ENCODE assay signal across 8 cellular contexts in genomic region chr15:50353251-50353998, GRCh38. TPM values are rescaled to one million over a fixed set of nuclear protein-coding genes. Genes with fewer than 3 reads are reported as not detected.
DNase-seq lines count a peak whose midpoint lies in the region; ATAC-seq and TF ChIP-seq lines count a peak whose summit lies in the region.

No MANE protein-coding gene starts in this region.

- H3K36me3 ChIP-seq in PC-9 (ENCODE audit: low read depth) (peaks cover 16% of the 10 kb centered on the region), colonic mucosa (no peaks in the 10 kb centered on the region), mesenchymal stem cell (ENCODE audit: control insufficient read depth in 1 of 2, insufficient read depth in 2 of 2, low read depth in 1 of 2, low read length in 2 of 2) (peaks cover 0 to 14% of the 10 kb centered on the region in 2 experiments), uterus (no peaks in the 10 kb centered on the region)

- peaks cover 3% of the 10 kb centered on the region for H3K79me1 ChIP-seq in mesenchymal stem cell (replicated peaks; ENCODE audit: low read length, poor library complexity, severe bottlenecking)

- H3K9me2 ChIP-seq in PC-9 (ENCODE audit: insufficient read depth): no peaks in the 10 kb centered on the region

- BruUV-seq in PC-9 (replicated peaks; lab: Mats Ljungman, UMichigan): TSS peak; percentile 32

- TF ChIP-seq POLR2A in uterus (IDR thresholded peaks at IDR 0.05): no peak

- H3K14ac ChIP-seq in mesenchymal stem cell (ENCODE audit: low read length in 2 of 2): no peak overlapping the region

- POLR2A ChIA-PET in AG04449 (lab: Yijun Ruan, JAX) (interaction anchor here (0.6 to 1.3 kb wide), 5 partner anchors 10 to 557 kb away, joined by 3 read pairs; partner anchors contain the start of gene USP8), PC-9 (lab: Charles Lee; ENCODE audit: unreplicated experiment) (interaction anchor here (0.7 to 2.0 kb wide), 2 partner anchors 37 to 71 kb away, joined by 6 to 15 read pairs; partner anchors contain the start of gene USP8)

- H3K4me2 ChIP-seq in PC-9 (peak overlapping the region; percentile 100), mesenchymal stem cell (ENCODE audit: low read length, poor library complexity, severe bottlenecking) (peak overlapping the region; percentile 65)

- no peaks in the 10 kb centered on the region for H3K27me3 ChIP-seq in PC-9 (ENCODE audit: insufficient read depth, low read depth)
- no peaks in the 10 kb centered on the region for H3K27me3 ChIP-seq in colonic mucosa
- H3K27me3 ChIP-seq in mesenchymal stem cell (ENCODE audit: control insufficient read depth in 1 of 2, insufficient read depth in 1 of 2, low read length in 2 of 2): no peaks in the 10 kb centered on the region
- no peaks in the 10 kb centered on the region for H3K27me3 ChIP-seq in uterus

- ATAC-seq in GM21619 (IDR thresholded peaks at IDR 0.05; ENCODE audit: unreplicated experiment) (peak; percentile 14), GM19324 (IDR thresholded peaks at IDR 0.05; ENCODE audit: low FRiP score, unreplicated experiment) (no peak)

- H3K9me3 ChIP-seq in PC-9 (ENCODE audit: insufficient read depth, low read depth) (no peaks in the 10 kb centered on the region), colonic mucosa (no peaks in the 10 kb centered on the region), mesenchymal stem cell (ENCODE audit: control insufficient read depth, low read length) (no peaks in the 10 kb centered on the region), uterus (no peaks in the 10 kb centered on the region)

- no peak overlapping the region for H2BK120ac ChIP-seq in mesenchymal stem cell (ENCODE audit: low read depth, low read length)

- no peak overlapping the region for H2BK5ac ChIP-seq in mesenchymal stem cell (ENCODE audit: low read depth, low read length, poor library complexity, severe bottlenecking)

- H3K4ac ChIP-seq in mesenchymal stem cell (ENCODE audit: low read depth in 1 of 2, low read length in 2 of 2): no peak overlapping the region

- TF ChIP-seq CTCF in AG04449 (IDR thresholded peaks at IDR 0.05; ENCODE audit: insufficient read depth, low read length, missing control alignments): no peak
- no peak for TF ChIP-seq CTCF in PC-9 (conservative IDR thresholded peaks at IDR 0.05)
- no peak for TF ChIP-seq CTCF in colonic mucosa (IDR thresholded peaks at IDR 0.05)
- TF ChIP-seq CTCF in uterus (IDR thresholded peaks at IDR 0.05): no peak

- H2AK5ac ChIP-seq in mesenchymal stem cell (ENCODE audit: low read length, severe bottlenecking): no peak overlapping the region

- H3K79me2 ChIP-seq in PC-9 (ENCODE audit: low read depth): peaks cover 88% of the 10 kb centered on the region

- CTCF ChIA-PET in AG04449 (lab: Yijun Ruan, JAX) (no interaction called here), PC-9 (lab: Charles Lee) (interaction anchor here (1.1 kb wide), 1 partner anchor 208 kb away, joined by 3 read pairs; no protein-coding TSS in a partner anchor)

- no peaks in the 10 kb centered on the region for H4K20me1 ChIP-seq in PC-9 (ENCODE audit: insufficient read depth)

- peak overlapping the region; percentile 95 to 100 for H3K9ac ChIP-seq in colonic mucosa (ENCODE audit: low read depth in 2 of 2, low read length in 2 of 2)
- peak overlapping the region; percentile 98 for H3K9ac ChIP-seq in mesenchymal stem cell (ENCODE audit: low read length)

- 0% methylated on average over 6 of the region's 8 CpGs for WGBS in mesenchymal stem cell

- H2BK15ac ChIP-seq in mesenchymal stem cell (ENCODE audit: low read depth, poor library complexity, severe bottlenecking): no peak overlapping the region

- H2AFZ ChIP-seq in PC-9 (no peak overlapping the region), mesenchymal stem cell (ENCODE audit: low read depth, low read length) (no peak overlapping the region)

- no peak overlapping the region for H4K8ac ChIP-seq in mesenchymal stem cell (ENCODE audit: low read length)

- peak overlapping the region; percentile 96 for H3K27ac ChIP-seq in PC-9
- H3K27ac ChIP-seq in colonic mucosa: peak overlapping the region; percentile 100
- H3K27ac ChIP-seq in mesenchymal stem cell (ENCODE audit: low read length, poor library complexity, severe bottlenecking): peak overlapping the region; percentile 73
- H3K27ac ChIP-seq in uterus: peak overlapping the region; percentile 98

- no peak overlapping the region for H3K23ac ChIP-seq in mesenchymal stem cell (ENCODE audit: low read length in 2 of 2)

- no peak overlapping the region for H3K18ac ChIP-seq in mesenchymal stem cell (ENCODE audit: low read depth in 1 of 2, low read length in 2 of 2)

- intact Hi-C loops in PC-9 (cut with micrococcal nuclease; ENCODE audit: unreplicated experiment): loop anchor here (5.0 kb wide), 1 partner anchor 554 kb away; the partner anchor contains the start of gene AP4E1
- intact Hi-C loops in colonic mucosa (cut with DNase I): no loop called here
- intact Hi-C loops in uterus (cut with DNase I; ENCODE audit: low total_unique reads): no loop called here

- no peak overlapping the region for H2BK12ac ChIP-seq in mesenchymal stem cell (ENCODE audit: low read length in 2 of 2)

- H4K91ac ChIP-seq in mesenchymal stem cell (ENCODE audit: low read length): no peak overlapping the region

- DNase-seq in AG04449 (ENCODE audit: low read depth, low spot score) (peak; percentile 69), PC-9 (peak in 1 of 2 experiments; percentile 72), colonic mucosa (no peak), mesenchymal stem cell (peak; percentile 93), uterus (no peak), NCI-H446 treated with DMSO at 0.1 percent for 48 hours (lab: John Stamatoyannopoulos, UW) (no peak)

- H3K4me3 ChIP-seq in AG04449 (ENCODE audit: low read depth, low read length) (peak overlapping the region; percentile 85), PC-9 (peak overlapping the region; percentile 76), colonic mucosa (peak overlapping the region; percentile 97), mesenchymal stem cell (ENCODE audit: insufficient read depth in 1 of 2, low read depth in 1 of 2, low read length in 2 of 2) (peak overlapping the region in 1 of 2 experiments; percentile 82), uterus (peak overlapping the region; percentile 75 to 88)

- H3K4me1 ChIP-seq in PC-9 (replicated peaks; ENCODE audit: insufficient read depth) (peaks cover 30% of the 10 kb centered on the region), colonic mucosa (no peaks in the 10 kb centered on the region), mesenchymal stem cell (ENCODE audit: control insufficient read depth, insufficient read depth, low read depth, low read length) (peaks cover 8% of the 10 kb centered on the region), uterus (peaks cover 0 to 4% of the 10 kb centered on the region in 2 donors)

- H3F3A ChIP-seq in PC-9 (ENCODE audit: insufficient read depth, low read depth): peaks cover 7% of the 10 kb centered on the region; the same call in 1 of the 2 replicates

RNA-seq across cellular contexts. Expression of gene GABPB1, which starts 1.6 kb away (rescaled TPM):
- total RNA-seq in PC-9 (2021): 21.7 and 22.0 TPM in 2 replicates
- total RNA-seq in colonic mucosa: 10 to 100 TPM; 13.6 to 15.7 TPM
- polyA plus RNA-seq in mesenchymal stem cell (2013, experiment 1 of 2): 13.3 TPM
- polyA plus RNA-seq in mesenchymal stem cell (2013, experiment 2 of 2): 13.4 TPM
- total RNA-seq in uterus: 10 to 100 TPM; 21.2 to 58.1 (median 34.0) TPM

Comparison
In these comparisons a context has a peak if more than half of its experiments do, and no peak if none do; other contexts are left out.
1. DNase-seq: peak in AG04449 (single experiment) and mesenchymal stem cell (single experiment); none in colonic mucosa (single experiment), uterus (0 of 2) and NCI-H446 treated with DMSO at 0.1 percent for 48 hours (single experiment).
2. Peak in every context shown above with its lines, with median percentiles within 50 percentile points of each other: H3K27ac ChIP-seq.